38 cellular contexts compared by ENCODE assay signal in the genomic region with DNA sequence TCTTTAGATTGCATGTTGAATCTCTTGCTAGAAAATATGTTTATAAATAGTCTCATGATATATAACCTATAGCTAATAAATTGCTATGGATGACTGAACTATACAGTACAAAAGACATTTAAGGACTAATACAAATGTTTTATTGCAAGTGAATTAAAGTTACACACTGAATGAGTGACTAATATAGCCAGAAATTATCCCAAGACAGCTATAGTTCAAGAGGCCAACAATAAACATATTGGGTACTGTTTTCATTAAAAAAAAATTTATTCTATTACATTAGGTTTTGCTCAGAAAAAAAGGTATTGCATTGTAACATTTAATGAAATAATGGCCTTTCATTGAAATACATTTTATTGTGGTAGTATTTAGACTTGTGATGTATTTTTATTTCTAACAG.
"Had no signal": no experiment of that assay in that cellular context is flagged by ENCODE, and none has a peak within 500 bp of the region (broad histone marks: within the 10 kb centered on the region; RNA-seq: fewer than 3 reads in every experiment).

No MANE protein-coding gene starts in this region.

- H3K9me3 ChIP-seq: ascending aorta had no signal

- H3K36me3 Mint-ChIP-seq: activated CD4-positive, alpha-beta memory T cell treated with anti-CD3 and anti-CD28 coated beads for 36 hours; activated naive CD8-positive, alpha-beta T cell; activated naive CD8-positive, alpha-beta T cell treated with anti-CD3 and anti-CD28 coated beads, Interleukin-2, amount 10 ng/mL, durations not matched to agents 7 days and 5 days; brain had no signal

- H3K4me3 ChIP-seq: ascending aorta, cardiac muscle cell had no signal

- H3K27me3 ChIP-seq: ascending aorta, cardiac muscle cell had no signal

- DNase-seq: activated B cell treated with CpG ODN at 0.5 μM for 24 hours; activated CD4-positive, alpha-beta memory T cell treated with anti-CD3 and anti-CD28 coated beads for 36 hours; activated CD4-positive, alpha-beta T cell treated with anti-CD3 and anti-CD28 coated beads for 4 hours; activated CD4-positive, alpha-beta T cell treated with anti-CD3 and anti-CD28 coated beads, Interleukin-2, amount 10 ng/mL, durations not matched to agents 24 days and 14 days; activated CD4-positive, alpha-beta T cell treated with anti-CD3 and anti-CD28 coated beads, Interleukin-2, amount 50 U/mL, for 1 hour; activated CD4-positive, alpha-beta T cell treated with anti-CD3 and anti-CD28 coated beads, Interleukin-2, amount 50 U/mL, for 4 hours; activated CD4-positive, CD25-positive, alpha-beta regulatory T cell treated with anti-CD3 and anti-CD28 coated beads, Interleukin-2, amount 50 U/mL, for 72 hours; activated CD8-positive, alpha-beta memory T cell treated with anti-CD3 and anti-CD28 coated beads, Interleukin-2, amount 50 U/mL, for 4 hours; activated CD8-positive, alpha-beta T cell treated with anti-CD3 and anti-CD28 coated beads for 36 hours; activated effector memory CD4-positive, alpha-beta T cell treated with anti-CD3 and anti-CD28 coated beads, Interleukin-2, amount 50 U/mL, for 16 hours; activated gamma-delta T cell treated with Interleukin-2 at 50 U/mL for 16 hours; activated naive CD4-positive, alpha-beta T cell; activated naive CD4-positive, alpha-beta T cell treated with anti-CD3 and anti-CD28 coated beads for 36 hours; activated naive CD4-positive, alpha-beta T cell treated with anti-CD3 and anti-CD28 coated beads, Interleukin-2, amount 50 U/mL, for 16 hours; activated naive CD8-positive, alpha-beta T cell treated with anti-CD3 and anti-CD28 coated beads, Interleukin-2, amount 10 ng/mL, durations not matched to agents 7 days and 5 days; activated naive CD8-positive, alpha-beta T cell treated with anti-CD3 and anti-CD28 coated beads, Interleukin-2, amount 50 U/mL, for 24 hours; activated T-cell treated with anti-CD3 and anti-CD28 coated beads for 4 hours; activated T-cell treated with anti-CD3 and anti-CD28 coated beads, Interleukin-2, amount 50 U/mL, for 1 hour; activated T-cell treated with anti-CD3 and anti-CD28 coated beads, Interleukin-2, amount 50 U/mL, for 4 hours; activated T-cell treated with anti-CD3 and anti-CD28 coated beads, Interleukin-2, amount 50 U/mL, for 72 hours; amygdala; anterior cingulate cortex; caudate nucleus; cerebellar nuclear complex; T-helper 1 cell; T-helper 2 cell; T-helper 9 cell had no signal

- H3K4me1 ChIP-seq: ascending aorta had no signal

- H3K36me3 ChIP-seq: ascending aorta, cardiac muscle cell had no signal

- ATAC-seq: activated CD8-positive, alpha-beta T cell treated with anti-CD3 and anti-CD28 coated beads for 36 hours; activated naive CD8-positive, alpha-beta T cell treated with anti-CD3 and anti-CD28 coated beads, Interleukin-2, amount 50 U/mL, for 24 hours; activated T-cell treated with anti-CD3 and anti-CD28 coated beads, Interleukin-2, amount 50 U/mL, for 4 hours; activated T-cell treated with anti-CD3 and anti-CD28 coated beads, Interleukin-2, amount 50 U/mL, for 72 hours; activated T-helper 17 cell treated with anti-CD3 and anti-CD28 coated beads, Interleukin-2, amount 50 U/mL, for 72 hours had no signal

- FAIRE-seq: bronchial epithelial cell, TTC549 had no signal

- H3K27ac Mint-ChIP-seq: activated B cell treated with CpG ODN at 0.5 μM for 24 hours; activated CD4-positive, alpha-beta memory T cell treated with anti-CD3 and anti-CD28 coated beads for 36 hours; activated CD4-positive, alpha-beta T cell treated with anti-CD3 and anti-CD28 coated beads, Interleukin-2, amount 10 ng/mL, durations not matched to agents 24 days and 14 days; activated CD8-positive, alpha-beta T cell treated with anti-CD3 and anti-CD28 coated beads for 36 hours; activated naive CD4-positive, alpha-beta T cell treated with anti-CD3 and anti-CD28 coated beads for 36 hours; activated naive CD8-positive, alpha-beta T cell; activated naive CD8-positive, alpha-beta T cell treated with anti-CD3 and anti-CD28 coated beads, Interleukin-2, amount 10 ng/mL, durations not matched to agents 7 days and 5 days; activated naive CD8-positive, alpha-beta T cell treated with anti-CD3 and anti-CD28 coated beads, Interleukin-2, amount 50 U/mL, for 24 hours; activated T-cell treated with anti-CD3 and anti-CD28 coated beads, Interleukin-2, amount 50 U/mL, for 72 hours; activated T-helper 1 cell treated with anti-CD3 and anti-CD28 coated beads, Interleukin-12 subunit alpha, Interleukin-12 subunit beta, Interleukin-2, Interleukin-4 antibody, amounts not matched to agents 30 ng/mL and 10 ng/mL and 1 ng/mL, durations not matched to agents 14 hours and 24 hours and 36 hours; activated T-helper 17 cell treated with anti-CD3 and anti-CD28 coated beads, Interleukin-2, amount 50 U/mL, for 72 hours; brain; T-helper 1 cell treated with Interleukin-12 subunit alpha and Interleukin-12 subunit beta and Interleukin-4 antibody, amounts not matched to agents 30 μg/mL and 1 μg/mL, for 36 hours; T-helper 2 cell treated with Interferon-gamma antibody and Interleukin-4, amounts not matched to agents 5 μg/mL and 100 μg/mL, for 36 hours had no signal

- H3K27ac ChIP-seq: ascending aorta, cardiac muscle cell, VCaP had no signal
